Comparison of ENCODE assay signal across 7 cellular contexts in genomic region chrX:15269618-15270521, GRCh38. TPM values are rescaled to one million over a fixed set of nuclear protein-coding genes. Genes with fewer than 3 reads are reported as not detected.
DNase-seq lines count a peak whose midpoint lies in the region; ATAC-seq, FAIRE-seq and TF ChIP-seq lines count a peak whose summit lies in the region.

Gene ASB9 (minus strand): TSS chrX:15270083. CDS start chrX:15269874, 209 bp downstream.

- no peaks in the 10 kb centered on the region for H3K27me3 ChIP-seq in H1 (replicated peaks in 1 of 4; ENCODE audit: control insufficient read depth in 3 of 4, extremely low read depth in 1 of 4, insufficient read depth in 3 of 4, low read length in 3 of 4)

- peak within 1 kb of the TSS; percentile 82 for H2AFZ ChIP-seq in H1 (ENCODE audit: low read length)

- POLR2A ChIA-PET in H1 (lab: Charles Lee; ENCODE audit: partially characterized antibody) = no interaction called here

- DNase-seq in GM04504 (ENCODE audit: low read depth) (peak; percentile 11), SW480 (ENCODE audit: low spot score) (peak; percentile 78), H1 (ENCODE audit: low read depth in 1 of 2, low spot score in 2 of 2) (peak in 1 of 2 experiments; percentile 39), myocyte (ENCODE audit: low read depth) (peak; percentile 42), posterior vena cava (ENCODE audit: low spot score) (no peak), SIG-M5 treated with dmso at 0.1 percent for 504 hours (lab: John Stamatoyannopoulos, UW; ENCODE audit: unreplicated experiment) (no peak)

- H3K4ac ChIP-seq in H1 (replicated peaks; ENCODE audit: insufficient read length, low read depth, low read length) = no peak within 1 kb of the TSS

- H3K23me2 ChIP-seq in H1 (ENCODE audit: low read depth, low read length) = no peaks in the 10 kb centered on the region

- H3K9ac ChIP-seq in H1 (replicated peaks in 1 of 4; ENCODE audit: extremely low read depth in 1 of 4, low read depth in 3 of 4, low read length in 3 of 4) = no peak within 1 kb of the TSS

- no peaks in the 10 kb centered on the region for H3K9me3 ChIP-seq in H1 (ENCODE audit: insufficient read depth in 2 of 2, low read depth in 1 of 2, low read length in 1 of 2)

- H3K14ac ChIP-seq in H1 (ENCODE audit: insufficient read length) = no peak within 1 kb of the TSS

- no peak within 1 kb of the TSS for H2AK5ac ChIP-seq in H1 (ENCODE audit: low read depth, low read length)

- TF ChIP-seq CTCF in H1 (IDR thresholded peaks at IDR 0.05; ENCODE audit: control extremely low read depth in 1 of 3, insufficient read depth in 1 of 3, low read depth in 1 of 3, low read length in 3 of 3) = no peak

- no peak for TF ChIP-seq RAD21 in H1 (IDR thresholded peaks at IDR 0.05 in 1 of 2, conservative IDR thresholded peaks at IDR 0.05 in 1 of 2; ENCODE audit: low read depth in 2 of 2, low read length in 2 of 2)

- ATAC-seq in HG03196 (IDR thresholded peaks at IDR 0.05; ENCODE audit: unreplicated experiment) = peak; percentile 82

- H2BK120ac ChIP-seq in H1 (replicated peaks; ENCODE audit: low read depth, low read length) = no peak within 1 kb of the TSS

- TF ChIP-seq POLR2A in H1 (IDR thresholded peaks at IDR 0.05; ENCODE audit: control extremely low read depth in 1 of 2, low read depth in 2 of 2, low read length in 2 of 2) = no peak

- no peaks in the 10 kb centered on the region for H3K79me1 ChIP-seq in H1 (ENCODE audit: low read depth, low read length)

- no peak within 1 kb of the TSS for H3K4me2 ChIP-seq in H1 (ENCODE audit: insufficient read depth in 1 of 2, low read depth in 2 of 2, low read length in 2 of 2)

- no peak within 1 kb of the TSS for H2BK12ac ChIP-seq in H1 (ENCODE audit: low read depth, low read length)

- no peak within 1 kb of the TSS for H2BK20ac ChIP-seq in H1 (ENCODE audit: low read length)

- H4K91ac ChIP-seq in H1 (replicated peaks; ENCODE audit: insufficient read length, low read length) = no peak within 1 kb of the TSS

- no peaks in the 10 kb centered on the region for H3K36me3 ChIP-seq in H1 (ENCODE audit: control insufficient read depth in 2 of 4, insufficient read depth in 4 of 4, low read length in 3 of 4)

- intact Hi-C loops in posterior vena cava (cut with DNase I) = no loop called here

- no peak within 1 kb of the TSS; a peak in 1 of 8 replicates for H3K4me3 ChIP-seq in H1 (ENCODE audit: extremely low read depth in 1 of 4, insufficient read depth in 2 of 4, low read depth in 3 of 4, low read length in 4 of 4)

- H2BK15ac ChIP-seq in H1 (ENCODE audit: low read length) = no peak within 1 kb of the TSS

- H2BK5ac ChIP-seq in H1 (ENCODE audit: low read depth, low read length) = no peak within 1 kb of the TSS

- 75% methylated on average over 3 of the region's 15 CpGs; no CpG with 5 or more reads in 1 of the 2 experiments for WGBS in H1 (ENCODE audit: extremely low coverage in 1 of 2, insufficient coverage in 1 of 2, insufficient read length in 1 of 2, insufficient replicate concordance in 2 of 2, low coverage in 1 of 2, low lambda C conversion rate in 2 of 2, missing lambda C conversion rate in 1 of 2), 2 experiments

- FAIRE-seq in H1 (lab: Jason Lieb, UNC) = no peak

- no peak within 1 kb of the TSS for H4K5ac ChIP-seq in H1 (ENCODE audit: insufficient read length, low read depth, low read length)

- H3K56ac ChIP-seq in H1 (replicated peaks; ENCODE audit: insufficient read length, low read depth, low read length) = no peak within 1 kb of the TSS

- no peak within 1 kb of the TSS for H3K18ac ChIP-seq in H1 (ENCODE audit: extremely low read depth, low read length)

- H3K4me1 ChIP-seq in H1 (replicated peaks in 1 of 4; ENCODE audit: control insufficient read depth in 3 of 4, insufficient read depth in 4 of 4, low read length in 3 of 4) = 0 out of 7 replicates have a peak, but pooled peaks cover 0 to 5% (median 0%) of the 10 kb centered on the region in 4 experiments

- CTCF ChIA-PET in H1 (lab: Charles Lee; ENCODE audit: partially characterized antibody) = no interaction called here

- TF ChIP-seq EP300 in H1 (IDR thresholded peaks at IDR 0.05; ENCODE audit: borderline replicate concordance in 1 of 2, low read depth in 2 of 2, low read length in 2 of 2) = no peak

- no peak within 1 kb of the TSS; the same call in 1 of the 2 replicates for H4K8ac ChIP-seq in H1 (ENCODE audit: extremely low read depth, insufficient read depth, low read length)

- no peak within 1 kb of the TSS for H3K27ac ChIP-seq in H1 (ENCODE audit: low read depth, low read length)

- no peaks in the 10 kb centered on the region for H3K79me2 ChIP-seq in H1 (ENCODE audit: control insufficient read depth in 1 of 2, insufficient read depth in 2 of 2, low read length in 2 of 2)

- H4K20me1 ChIP-seq in H1 (replicated peaks in 1 of 2; ENCODE audit: control insufficient read depth in 1 of 2, insufficient read depth in 2 of 2, low read length in 2 of 2) = no peaks in the 10 kb centered on the region

- no peak within 1 kb of the TSS for H3K23ac ChIP-seq in H1 (ENCODE audit: insufficient read length)

TF ChIP-seq in H1, 55 proteins besides CTCF, POLR2A, EP300 and RAD21:
- TF ChIP-seq NANOG (IDR thresholded peaks at IDR 0.05; ENCODE audit: insufficient read depth, low read depth, low read length, poor library complexity, severe bottlenecking) = no peak
- TF ChIP-seq EZH2 (IDR thresholded peaks at IDR 0.05; ENCODE audit: low read depth, low read length, severe bottlenecking) = no peak
- TF ChIP-seq ZNF274 (IDR thresholded peaks at IDR 0.05; ENCODE audit: borderline replicate concordance, extremely low read depth, low read length) = no peak
- no peak for TF ChIP-seq SP1 (IDR thresholded peaks at IDR 0.05; ENCODE audit: low read depth, low read length)
- no peak for TF ChIP-seq SIN3A (conservative IDR thresholded peaks at IDR 0.05 in 1 of 2, IDR thresholded peaks at IDR 0.05 in 1 of 2; ENCODE audit: low read depth in 1 of 2, low read length in 2 of 2)
- no peak for TF ChIP-seq MAFK (IDR thresholded peaks at IDR 0.05; ENCODE audit: low read depth, low read length)
- TF ChIP-seq SAP30 (IDR thresholded peaks at IDR 0.05; ENCODE audit: insufficient read depth, insufficient replicate concordance, low read length) = no peak
- TF ChIP-seq CTBP2 (IDR thresholded peaks at IDR 0.05; ENCODE audit: borderline replicate concordance, insufficient read depth, insufficient read length, low read length) = no peak
- TF ChIP-seq TAF1 (IDR thresholded peaks at IDR 0.05; ENCODE audit: low read depth, low read length) = no peak
- TF ChIP-seq BRCA1 (IDR thresholded peaks at IDR 0.05; ENCODE audit: low read depth, low read length) = no peak
- no peak for TF ChIP-seq JUN (IDR thresholded peaks at IDR 0.05; ENCODE audit: low read depth, low read length)
- TF ChIP-seq POU5F1 (IDR thresholded peaks at IDR 0.05; ENCODE audit: low read depth, low read length) = no peak
- TF ChIP-seq RNF2 (IDR thresholded peaks at IDR 0.05; ENCODE audit: borderline replicate concordance, low read depth, low read length, missing control alignments, poor library complexity, severe bottlenecking) = no peak
- TF ChIP-seq HDAC6 (IDR thresholded peaks at IDR 0.05; ENCODE audit: low read depth, low read length) = no peak
- TF ChIP-seq FOSL1 (IDR thresholded peaks at IDR 0.05; ENCODE audit: insufficient read depth, low read depth, low read length) = no peak
- no peak for TF ChIP-seq SUZ12 (IDR thresholded peaks at IDR 0.05; ENCODE audit: low read length)
- no peak for TF ChIP-seq MAX (IDR thresholded peaks at IDR 0.05)
- TF ChIP-seq ASH2L (IDR thresholded peaks at IDR 0.05; ENCODE audit: low read length) = no peak

RNA-seq across cellular contexts. Expression of gene ASB9, which starts in this region (rescaled TPM):
- 0.54 TPM in 1 of 2 replicates, not detected in the other for total RNA-seq in H1 (2021; fragmentation: NEBNext Ultra II Directional; extraction: Animal tissue kit (Norgen Biotek cat#: 25700))
- 0.64 and 1.2 TPM in 2 replicates for polyA plus RNA-seq in H1 (2011; rRNA removed)
- 0.25 TPM for polyA plus RNA-seq in H1 (2011; cell fraction: cytosol; rRNA removed)
- 0.43 TPM for polyA plus RNA-seq in H1 (2011; cell fraction: nucleus; rRNA removed)
- polyA plus RNA-seq in H1 (2012, experiment 1 of 2) = 0.62 to 1.8 TPM (median 0.80 TPM) in 4 replicates
- polyA plus RNA-seq in H1 (2012, experiment 2 of 2) = 0.20 TPM
- polyA plus RNA-seq in H1 (2013, experiment 1 of 2) = 0.49 TPM
- polyA plus RNA-seq in H1 (2013, experiment 2 of 2) = 0.48 TPM
- polyA minus RNA-seq in H1 (2011; rRNA and poly(A)+ RNA removed) = 2.1 TPM in 1 of 2 replicates, not detected in the other
- polyA minus RNA-seq in H1 (2011; cell fraction: cytosol; rRNA and poly(A)+ RNA removed) = 2.0 TPM
- not detected for polyA minus RNA-seq in H1 (2011; cell fraction: nucleus; rRNA and poly(A)+ RNA removed)
- total RNA-seq in myocyte (0.70 and 1.1 TPM in 2 replicates), posterior vena cava (1 to 10 TPM; 1.4 to 2.3 TPM)
- 0.13 TPM for polyA plus RNA-seq in myocyte (2012)

Comparison
In these comparisons a context has a peak if more than half of its experiments do, and no peak if none do; other contexts are left out.
1. DNase-seq: peak in GM04504 (single experiment), SW480 (single experiment) and myocyte (single experiment); none in posterior vena cava (single experiment) and SIG-M5 treated with dmso at 0.1 percent for 504 hours (single experiment).